Comparison of ENCODE assay signal across 8 cellular contexts in the genomic region with DNA sequence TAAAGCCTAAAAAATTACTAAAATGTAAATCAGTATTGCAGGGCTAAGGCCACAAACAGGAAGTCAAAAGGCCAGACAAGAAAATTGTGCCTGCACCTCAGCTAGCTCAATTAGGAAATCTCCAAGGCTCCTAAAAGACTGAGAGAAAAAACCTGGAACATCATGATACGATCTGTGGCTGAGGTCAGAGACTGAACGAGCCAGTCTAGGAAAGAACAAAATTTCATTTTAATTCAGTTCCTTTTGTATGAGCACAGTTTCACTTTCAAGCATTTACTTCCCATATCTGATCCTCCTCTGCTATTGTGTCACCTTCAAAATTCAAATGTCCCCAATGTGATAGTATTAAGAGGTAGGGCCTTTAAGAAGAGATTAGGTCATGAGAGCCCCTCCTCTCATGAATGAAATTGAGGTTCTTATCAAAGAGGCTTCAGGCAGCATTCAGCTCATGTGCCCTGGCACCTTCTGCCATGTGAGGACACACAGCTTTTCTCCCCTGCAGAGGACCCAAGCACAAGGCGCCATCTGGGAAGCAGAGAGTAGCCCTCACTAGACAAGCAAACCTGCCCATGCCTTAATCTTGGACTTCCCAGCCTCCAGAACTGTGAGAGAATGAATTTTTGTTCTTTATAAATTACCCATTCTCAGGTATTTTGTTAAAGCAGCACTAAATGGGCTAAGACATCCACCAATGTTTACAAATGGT. TPM values are rescaled to one million over a fixed set of nuclear protein-coding genes. Genes with fewer than 3 reads are reported as not detected.
DNase-seq lines count a peak whose midpoint lies in the region; ATAC-seq and TF ChIP-seq lines count a peak whose summit lies in the region.

No MANE protein-coding gene starts in this region.

- peak; percentile 28 for DNase-seq in GM10248 (ENCODE audit: extremely low spot score)
- no peak for DNase-seq in activated B cell treated with CpG ODN at 0.5 μM for 24 hours
- DNase-seq in natural killer cell: no peak
- DNase-seq in SHP77 (lab: John Stamatoyannopoulos, UW): no peak
- no peak for DNase-seq in NCI-H2171 (lab: John Stamatoyannopoulos, UW)
- DNase-seq in substantia nigra (lab: John Stamatoyannopoulos, UW): no peak

- no peak overlapping the region for H3K27ac ChIP-seq in substantia nigra (ENCODE audit: low read depth, low read length, poor library complexity, severe bottlenecking)

- H3K27ac Mint-ChIP-seq in activated B cell treated with CpG ODN at 0.5 μM for 24 hours (peak overlapping the region; percentile 96), natural killer cell (peak overlapping the region; percentile 64 to 67)

- TF ChIP-seq CTCF in GM10248 (IDR thresholded peaks at IDR 0.05; ENCODE audit: control extremely low read depth, extremely low read depth, low read depth, missing control alignments) (no peak), activated B cell treated with CpG ODN at 0.5 μM for 24 hours (IDR thresholded peaks at IDR 0.05) (no peak), natural killer cell (IDR thresholded peaks at IDR 0.05) (no peak)

- H3K36me3 Mint-ChIP-seq in activated B cell treated with CpG ODN at 0.5 μM for 24 hours (ENCODE audit: low read depth) (peaks cover 38% of the 10 kb centered on the region), natural killer cell (no peaks in the 10 kb centered on the region)

- ATAC-seq in HG03066 (IDR thresholded peaks at IDR 0.05; ENCODE audit: low read depth, unreplicated experiment) (peak; percentile 54), activated B cell treated with CpG ODN at 0.5 μM for 24 hours (ENCODE audit: low read depth) (peak; percentile 77), natural killer cell (no peak), GM21360 (IDR thresholded peaks at IDR 0.05; ENCODE audit: unreplicated experiment) (no peak)

- POLR2A ChIA-PET in GM10248 (lab: Yijun Ruan, JAX): interaction anchor here (1.2 kb wide), 1 partner anchor 518 kb away, joined by 3 read pairs; a partner anchor contains a TSS
- POLR2A ChIA-PET in activated B cell treated with CpG ODN at 0.5 μM for 24 hours (lab: Charles Lee): interaction anchor here (0.7 to 3.3 kb wide), 3 partner anchors 12 to 24 kb away, joined by 3 to 43 read pairs (median 5); a partner anchor contains a TSS

- H3K9me3 Mint-ChIP-seq in activated B cell treated with CpG ODN at 0.5 μM for 24 hours (peaks cover 3% of the 10 kb centered on the region), natural killer cell (no peaks in the 10 kb centered on the region)

- CTCF ChIA-PET in GM10248 (lab: Yijun Ruan, JAX) (interaction anchor here (1.1 to 8.7 kb wide), 5 partner anchors 11 to 1307 kb away, joined by 3 to 37 read pairs (median 5); a partner anchor contains a TSS), activated B cell treated with CpG ODN at 0.5 μM for 24 hours (lab: Charles Lee) (interaction anchor here (1.3 to 2.4 kb wide), 4 partner anchors 12 to 99 kb away, joined by 4 to 19 read pairs (median 4); a partner anchor contains a TSS)

- peaks cover 47% of the 10 kb centered on the region for H3K4me1 Mint-ChIP-seq in activated B cell treated with CpG ODN at 0.5 μM for 24 hours
- H3K4me1 Mint-ChIP-seq in natural killer cell: no peaks in the 10 kb centered on the region

- H3K27me3 Mint-ChIP-seq in activated B cell treated with CpG ODN at 0.5 μM for 24 hours (no peaks in the 10 kb centered on the region), natural killer cell (ENCODE audit: low read depth in 2 of 2) (no peaks in the 10 kb centered on the region)

- intact Hi-C loops in activated B cell treated with CpG ODN at 0.5 μM for 24 hours (cut with micrococcal nuclease): loop anchor here (1.0 to 5.0 kb wide), 2 partner anchors 15 to 405 kb away; no protein-coding TSS in a partner anchor
- intact Hi-C loops in natural killer cell (cut with micrococcal nuclease): no loop called here

- H3K4me3 Mint-ChIP-seq in activated B cell treated with CpG ODN at 0.5 μM for 24 hours (peak overlapping the region; percentile 64), natural killer cell (no peak overlapping the region)

RNA-seq across cellular contexts. Expression of a gene that starts 14.9 kb away (rescaled TPM):
- total RNA-seq in activated B cell treated with CpG ODN at 0.5 μM for 24 hours: 43.9 and 49.1 TPM in 2 replicates
- total RNA-seq in natural killer cell: 10 to 100 TPM; 21.8 to 34.6 (median 23.5) TPM

Comparison
In these comparisons a context has a peak if more than half of its experiments do, and no peak if none do; other contexts are left out.
1. ATAC-seq: peak in HG03066 (single experiment) and activated B cell treated with CpG ODN at 0.5 μM for 24 hours (single experiment); none in natural killer cell (0 of 3) and GM21360 (single experiment).